2 cellular contexts compared by ENCODE assay signal in the genomic region with DNA sequence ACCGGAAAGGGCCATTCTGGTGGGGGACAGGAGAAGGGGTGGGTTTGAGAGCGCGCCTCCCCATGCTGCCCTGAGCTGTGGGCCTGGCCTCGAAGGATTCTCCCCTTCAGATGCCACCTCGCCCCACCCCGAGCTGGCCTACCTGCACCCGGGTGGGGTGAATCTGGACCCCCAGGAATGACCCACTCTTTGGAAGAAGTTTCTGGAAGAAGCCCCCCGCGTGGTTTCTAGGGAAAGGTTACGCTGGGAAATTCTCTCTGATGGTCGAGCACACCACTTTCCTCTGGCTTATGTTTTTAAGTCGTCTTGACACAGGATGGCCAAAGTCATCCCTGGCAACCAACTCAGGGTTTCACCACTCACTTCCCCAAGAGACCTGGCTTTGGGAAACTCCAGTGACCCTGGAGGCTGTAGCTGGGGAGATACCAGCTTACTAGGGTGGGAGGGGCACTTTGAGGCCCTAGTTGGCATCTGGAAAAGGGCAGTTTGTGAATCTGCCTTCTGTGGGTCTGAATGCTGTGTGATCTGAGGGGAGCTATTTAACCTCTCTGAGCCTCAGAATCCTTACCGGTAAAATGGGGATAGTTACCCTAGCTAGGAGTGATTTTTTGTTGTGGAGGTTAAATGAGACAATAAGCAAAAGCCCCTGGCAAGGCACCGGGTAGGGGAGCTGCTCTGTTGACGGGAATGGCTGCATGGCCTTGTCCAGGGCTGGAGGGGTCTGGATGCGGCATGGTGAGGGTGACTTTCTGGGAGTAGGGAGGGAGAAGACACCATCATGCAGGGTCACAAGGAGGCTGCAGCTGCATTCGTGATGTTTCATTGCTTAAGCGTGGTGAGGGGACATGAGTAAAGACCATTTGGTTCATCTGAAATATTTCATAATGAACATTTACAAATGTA.
A peak's percentile ranks its signal among the peaks of the same experiment; 100 is the strongest.
TF ChIP-seq lines count a peak whose summit lies in the region.

No MANE protein-coding gene starts in this region.

TF ChIP-seq in GM23338, 12 proteins besides CTCF, POLR2A, EP300 and RAD21 (continues in another document):
- no peak for TF ChIP-seq ETS1 (IDR thresholded peaks at IDR 0.05)
- TF ChIP-seq ZNF114 (CRISPR knock-in tag; IDR thresholded peaks at IDR 0.05): no peak
- no peak for TF ChIP-seq EZH2phosphoT487 (IDR thresholded peaks at IDR 0.05; ENCODE audit: unreplicated experiment)
- TF ChIP-seq ZNF331 (CRISPR knock-in tag; IDR thresholded peaks at IDR 0.05; ENCODE audit: low read depth): no peak
- TF ChIP-seq POLR2AphosphoS5 (IDR thresholded peaks at IDR 0.05; ENCODE audit: low read depth): no peak
- TF ChIP-seq CREB1 (CRISPR knock-in tag; IDR thresholded peaks at IDR 0.05; ENCODE audit: low read depth): no peak
- TF ChIP-seq EZH2 (IDR thresholded peaks at IDR 0.05; ENCODE audit: low read depth, unreplicated experiment): no peak
- TF ChIP-seq, protein P1, sequence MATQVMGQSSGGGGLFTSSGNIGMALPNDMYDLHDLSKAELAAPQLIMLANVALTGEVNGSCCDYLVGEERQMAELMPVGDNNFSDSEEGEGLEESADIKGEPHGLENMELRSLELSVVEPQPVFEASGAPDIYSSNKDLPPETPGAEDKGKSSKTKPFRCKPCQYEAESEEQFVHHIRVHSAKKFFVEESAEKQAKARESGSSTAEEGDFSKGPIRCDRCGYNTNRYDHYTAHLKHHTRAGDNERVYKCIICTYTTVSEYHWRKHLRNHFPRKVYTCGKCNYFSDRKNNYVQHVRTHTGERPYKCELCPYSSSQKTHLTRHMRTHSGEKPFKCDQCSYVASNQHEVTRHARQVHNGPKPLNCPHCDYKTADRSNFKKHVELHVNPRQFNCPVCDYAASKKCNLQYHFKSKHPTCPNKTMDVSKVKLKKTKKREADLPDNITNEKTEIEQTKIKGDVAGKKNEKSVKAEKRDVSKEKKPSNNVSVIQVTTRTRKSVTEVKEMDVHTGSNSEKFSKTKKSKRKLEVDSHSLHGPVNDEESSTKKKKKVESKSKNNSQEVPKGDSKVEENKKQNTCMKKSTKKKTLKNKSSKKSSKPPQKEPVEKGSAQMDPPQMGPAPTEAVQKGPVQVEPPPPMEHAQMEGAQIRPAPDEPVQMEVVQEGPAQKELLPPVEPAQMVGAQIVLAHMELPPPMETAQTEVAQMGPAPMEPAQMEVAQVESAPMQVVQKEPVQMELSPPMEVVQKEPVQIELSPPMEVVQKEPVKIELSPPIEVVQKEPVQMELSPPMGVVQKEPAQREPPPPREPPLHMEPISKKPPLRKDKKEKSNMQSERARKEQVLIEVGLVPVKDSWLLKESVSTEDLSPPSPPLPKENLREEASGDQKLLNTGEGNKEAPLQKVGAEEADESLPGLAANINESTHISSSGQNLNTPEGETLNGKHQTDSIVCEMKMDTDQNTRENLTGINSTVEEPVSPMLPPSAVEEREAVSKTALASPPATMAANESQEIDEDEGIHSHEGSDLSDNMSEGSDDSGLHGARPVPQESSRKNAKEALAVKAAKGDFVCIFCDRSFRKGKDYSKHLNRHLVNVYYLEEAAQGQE (IDR thresholded peaks at IDR 0.05; ENCODE audit: unreplicated experiment): no peak
- TF ChIP-seq NANOG (IDR thresholded peaks at IDR 0.05; ENCODE audit: borderline replicate concordance): no peak
- no peak for TF ChIP-seq JUNB (IDR thresholded peaks at IDR 0.05; ENCODE audit: unreplicated experiment)
- TF ChIP-seq STAT1 (IDR thresholded peaks at IDR 0.05; ENCODE audit: unreplicated experiment): no peak

TF ChIP-seq in K562, 482 proteins besides CTCF, POLR2A, EP300 and RAD21:
- TF ChIP-seq KLF1 (tag; IDR thresholded peaks at IDR 0.05): no peak
- no peak for TF ChIP-seq DNMT1 (IDR thresholded peaks at IDR 0.05)
- TF ChIP-seq BCOR (IDR thresholded peaks at IDR 0.05): 0 out of 2 replicates have a peak, but pooled peaks have one; percentile 18
- TF ChIP-seq ZFP36 (IDR thresholded peaks at IDR 0.05; ENCODE audit: low read depth, low read length, partially characterized antibody): peak; percentile 68
- no peak for TF ChIP-seq ZNF436 (CRISPR knock-in tag; IDR thresholded peaks at IDR 0.05)
- no peak for TF ChIP-seq PHF8 (IDR thresholded peaks at IDR 0.05; ENCODE audit: borderline replicate concordance, low read length)
- TF ChIP-seq ZNF274 (IDR thresholded peaks at IDR 0.05; ENCODE audit: borderline replicate concordance, low read depth, low read length): no peak
- TF ChIP-seq ZNF217 (CRISPR knock-in tag; IDR thresholded peaks at IDR 0.05): no peak
- no peak for TF ChIP-seq SMARCE1 (IDR thresholded peaks at IDR 0.05)
- TF ChIP-seq ZNF347 (CRISPR knock-in tag; IDR thresholded peaks at IDR 0.05; ENCODE audit: low read depth): no peak
- TF ChIP-seq PML (IDR thresholded peaks at IDR 0.05; ENCODE audit: low read length): no peak
TF ChIP-seq in K562: peak in this region for 2.
